ENCODE assay signal across 1 cellular context in the genomic region with DNA sequence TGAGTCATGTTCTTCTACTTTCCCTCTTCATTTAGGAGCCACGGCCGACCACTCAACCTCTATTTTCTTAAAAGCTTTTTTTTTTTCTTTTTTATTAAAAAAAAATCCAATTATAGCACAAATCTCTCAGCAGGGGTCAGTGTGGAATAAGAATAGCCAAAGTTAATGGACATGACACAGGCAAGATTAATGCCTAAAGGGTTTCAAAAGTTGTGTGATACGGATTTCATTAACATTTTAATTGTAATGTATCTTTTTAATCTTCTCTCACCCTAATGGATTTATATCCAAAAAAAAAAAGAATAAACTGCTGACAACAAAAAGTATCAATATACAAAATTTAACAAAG.
TF ChIP-seq lines count a peak whose summit lies in the region.

No MANE protein-coding gene starts in this region.

TF ChIP-seq in K562, 482 proteins besides CTCF, POLR2A, EP300 and RAD21 (continued from another document):
- TF ChIP-seq, protein P1, sequence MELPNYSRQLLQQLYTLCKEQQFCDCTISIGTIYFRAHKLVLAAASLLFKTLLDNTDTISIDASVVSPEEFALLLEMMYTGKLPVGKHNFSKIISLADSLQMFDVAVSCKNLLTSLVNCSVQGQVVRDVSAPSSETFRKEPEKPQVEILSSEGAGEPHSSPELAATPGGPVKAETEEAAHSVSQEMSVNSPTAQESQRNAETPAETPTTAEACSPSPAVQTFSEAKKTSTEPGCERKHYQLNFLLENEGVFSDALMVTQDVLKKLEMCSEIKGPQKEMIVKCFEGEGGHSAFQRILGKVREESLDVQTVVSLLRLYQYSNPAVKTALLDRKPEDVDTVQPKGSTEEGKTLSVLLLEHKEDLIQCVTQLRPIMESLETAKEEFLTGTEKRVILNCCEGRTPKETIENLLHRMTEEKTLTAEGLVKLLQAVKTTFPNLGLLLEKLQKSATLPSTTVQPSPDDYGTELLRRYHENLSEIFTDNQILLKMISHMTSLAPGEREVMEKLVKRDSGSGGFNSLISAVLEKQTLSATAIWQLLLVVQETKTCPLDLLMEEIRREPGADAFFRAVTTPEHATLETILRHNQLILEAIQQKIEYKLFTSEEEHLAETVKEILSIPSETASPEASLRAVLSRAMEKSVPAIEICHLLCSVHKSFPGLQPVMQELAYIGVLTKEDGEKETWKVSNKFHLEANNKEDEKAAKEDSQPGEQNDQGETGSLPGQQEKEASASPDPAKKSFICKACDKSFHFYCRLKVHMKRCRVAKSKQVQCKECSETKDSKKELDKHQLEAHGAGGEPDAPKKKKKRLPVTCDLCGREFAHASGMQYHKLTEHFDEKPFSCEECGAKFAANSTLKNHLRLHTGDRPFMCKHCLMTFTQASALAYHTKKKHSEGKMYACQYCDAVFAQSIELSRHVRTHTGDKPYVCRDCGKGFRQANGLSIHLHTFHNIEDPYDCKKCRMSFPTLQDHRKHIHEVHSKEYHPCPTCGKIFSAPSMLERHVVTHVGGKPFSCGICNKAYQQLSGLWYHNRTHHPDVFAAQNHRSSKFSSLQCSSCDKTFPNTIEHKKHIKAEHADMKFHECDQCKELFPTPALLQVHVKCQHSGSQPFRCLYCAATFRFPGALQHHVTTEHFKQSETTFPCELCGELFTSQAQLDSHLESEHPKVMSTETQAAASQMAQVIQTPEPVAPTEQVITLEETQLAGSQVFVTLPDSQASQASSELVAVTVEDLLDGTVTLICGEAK (IDR thresholded peaks at IDR 0.05), result no peak
- TF ChIP-seq, protein P1 (CRISPR knock-in tag; IDR thresholded peaks at IDR 0.05), result no peak
- TF ChIP-seq CEBPB (tag; IDR thresholded peaks at IDR 0.05) (no peak), ZNF699 (CRISPR knock-in tag; IDR thresholded peaks at IDR 0.05; ENCODE audit: insufficient replicate concordance) (no peak), HMG20B (CRISPR knock-in tag; IDR thresholded peaks at IDR 0.05) (no peak), RFX7 (CRISPR knock-in tag; IDR thresholded peaks at IDR 0.05) (no peak), CCAR2 (IDR thresholded peaks at IDR 0.05; ENCODE audit: low read depth, low read length) (no peak), HNRNPH1 (optimal IDR thresholded peaks at IDR 0.05; ENCODE audit: low read depth, low read length) (no peak)
